In genomic region chrX:40006025-40007017, GRCh38 we compare ENCODE assay signal across 9 cellular contexts.
A peak's percentile ranks its signal among the peaks of the same experiment; 100 is the strongest.
DNase-seq lines count a peak whose midpoint lies in the region; ATAC-seq and TF ChIP-seq lines count a peak whose summit lies in the region.
"Had no signal": no experiment of that assay in that cellular context is flagged by ENCODE, and none has a peak within 500 bp of the region (broad histone marks: within the 10 kb centered on the region; RNA-seq: fewer than 3 reads in every experiment).

No MANE protein-coding gene starts in this region.

- no peak overlapping the region for H3K27ac Mint-ChIP-seq in activated CD8-positive, alpha-beta memory T cell treated with anti-CD3 and anti-CD28 coated beads, Interleukin-2, amount 10 ng/mL, durations not matched to agents 7 days and 5 days

- WGBS in GM23248 (ENCODE audit: low coverage in 1 of 2, low lambda C conversion rate in 2 of 2, missing lambda C conversion rate in 2 of 2), 2 experiments, result 56 to 66% methylated on average over 12 to 36 of the region's 68 CpGs
- 18 to 38% (median 33%) methylated on average over 12 to 68 of the region's 68 CpGs for WGBS in spleen, 5 donors

- in situ Hi-C loops in GM23248 (cut with MboI), result no loop called here

- no peak for TF ChIP-seq CTCF in spleen (IDR thresholded peaks at IDR 0.05 in 8 of 11, conservative IDR thresholded peaks at IDR 0.05 in 3 of 11)

- no peaks in the 10 kb centered on the region for H3K36me3 Mint-ChIP-seq in activated CD8-positive, alpha-beta memory T cell treated with anti-CD3 and anti-CD28 coated beads, Interleukin-2, amount 10 ng/mL, durations not matched to agents 7 days and 5 days

- H3K9ac ChIP-seq in GM23248, result no peak overlapping the region

- CTCF ChIA-PET in activated CD8-positive, alpha-beta memory T cell treated with anti-CD3 and anti-CD28 coated beads, Interleukin-2, amount 10 ng/mL, durations not matched to agents 7 days and 5 days (lab: Charles Lee), result interaction anchor here (1.1 kb wide), 1 partner anchor 152 kb away, joined by 3 read pairs; no protein-coding TSS in a partner anchor

- intact Hi-C loops in left cardiac atrium (cut with DNase I) (no loop called here), spleen (cut with DNase I; ENCODE audit: low total_unique reads) (no loop called here)

- H3K4me2 ChIP-seq in GM23248 (ENCODE audit: unreplicated experiment), result no peak overlapping the region

- H3K27me3 Mint-ChIP-seq in activated CD8-positive, alpha-beta memory T cell treated with anti-CD3 and anti-CD28 coated beads, Interleukin-2, amount 10 ng/mL, durations not matched to agents 7 days and 5 days, result peaks cover 46% of the 10 kb centered on the region

- peak; percentile 50 for ATAC-seq in activated CD8-positive, alpha-beta memory T cell treated with anti-CD3 and anti-CD28 coated beads, Interleukin-2, amount 10 ng/mL, durations not matched to agents 7 days and 5 days
- ATAC-seq in left cardiac atrium (peak; percentile 73 to 85), GM21737 (IDR thresholded peaks at IDR 0.05; ENCODE audit: unreplicated experiment) (no peak), GM19328 (IDR thresholded peaks at IDR 0.05; ENCODE audit: unreplicated experiment) (no peak), HG02763 (IDR thresholded peaks at IDR 0.05; ENCODE audit: unreplicated experiment) (no peak)
- ATAC-seq: HCT116 had no signal

- peak; percentile 43 for DNase-seq in GM23248
- DNase-seq in activated CD8-positive, alpha-beta memory T cell treated with anti-CD3 and anti-CD28 coated beads, Interleukin-2, amount 10 ng/mL, durations not matched to agents 7 days and 5 days, result peak; percentile 45
- DNase-seq in left cardiac atrium, result peak; percentile 57
- DNase-seq in spleen, result peak; percentile 79
- no peak for DNase-seq in mesenteric fat pad (ENCODE audit: low spot score)

- no peaks in the 10 kb centered on the region for H3K36me3 ChIP-seq in GM23248 (ENCODE audit: low read depth)
- H3K36me3 ChIP-seq in spleen, result no peaks in the 10 kb centered on the region

- TF ChIP-seq POLR2A in spleen (IDR thresholded peaks at IDR 0.05), result no peak

- H3K9me3 ChIP-seq in GM23248 (ENCODE audit: low read depth) (no peaks in the 10 kb centered on the region), spleen (no peaks in the 10 kb centered on the region)

- H3K27me3 ChIP-seq in GM23248 (replicated peaks; ENCODE audit: insufficient read depth) (no peaks in the 10 kb centered on the region; the same call in 1 of the 2 replicates), spleen (replicated peaks in 1 of 7) (peaks cover 0 to 77% (median 50%) of the 10 kb centered on the region in 7 donors)

- H3K79me2 ChIP-seq in GM23248 (ENCODE audit: insufficient read depth), result no peaks in the 10 kb centered on the region

- H4K20me1 ChIP-seq in GM23248 (ENCODE audit: insufficient read depth), result no peaks in the 10 kb centered on the region

- no peaks in the 10 kb centered on the region for H3K9me2 ChIP-seq in GM23248 (ENCODE audit: insufficient read depth)

- H3K4me1 ChIP-seq in GM23248 (ENCODE audit: insufficient read depth) (no peaks in the 10 kb centered on the region), spleen (peaks cover 5 to 57% (median 42%) of the 10 kb centered on the region in 6 donors)

- H3K4me1 Mint-ChIP-seq in activated CD8-positive, alpha-beta memory T cell treated with anti-CD3 and anti-CD28 coated beads, Interleukin-2, amount 10 ng/mL, durations not matched to agents 7 days and 5 days, result peaks cover 30% of the 10 kb centered on the region

- H3K27ac ChIP-seq in GM23248, result no peak overlapping the region
- peak overlapping the region in 1 of 8 donors; percentile 28 for H3K27ac ChIP-seq in spleen

- no peaks in the 10 kb centered on the region for H3K9me3 Mint-ChIP-seq in activated CD8-positive, alpha-beta memory T cell treated with anti-CD3 and anti-CD28 coated beads, Interleukin-2, amount 10 ng/mL, durations not matched to agents 7 days and 5 days (ENCODE audit: low read depth)

- H3K4me3 ChIP-seq in GM23248 (no peak overlapping the region), spleen (peak overlapping the region in 6 of 8 donors; percentile 3 to 63 (median 28))

- H3K4me3 Mint-ChIP-seq in activated CD8-positive, alpha-beta memory T cell treated with anti-CD3 and anti-CD28 coated beads, Interleukin-2, amount 10 ng/mL, durations not matched to agents 7 days and 5 days, result peak overlapping the region; percentile 15

- H2AFZ ChIP-seq in GM23248, result no peak overlapping the region

- H3F3A ChIP-seq in GM23248 (ENCODE audit: insufficient read depth), result no peaks in the 10 kb centered on the region

Comparison
In these comparisons a context has a peak if more than half of its experiments do, and no peak if none do; other contexts are left out.
1. ATAC-seq: peak in activated CD8-positive, alpha-beta memory T cell treated with anti-CD3 and anti-CD28 coated beads, Interleukin-2, amount 10 ng/mL, durations not matched to agents 7 days and 5 days (single experiment) and left cardiac atrium (2 of 2); none in GM21737 (single experiment), GM19328 (single experiment) and HG02763 (single experiment).